In genomic region chr6:138499303-138499991, GRCh38 we compare ENCODE assay signal across 9 cellular contexts. TPM values are rescaled to one million over a fixed set of nuclear protein-coding genes. Genes with fewer than 3 reads are reported as not detected.
DNase-seq lines count a peak whose midpoint lies in the region; ATAC-seq, FAIRE-seq and TF ChIP-seq lines count a peak whose summit lies in the region.
"Had no signal": no experiment of that assay in that cellular context is flagged by ENCODE, and none has a peak within 500 bp of the region (broad histone marks: within the 10 kb centered on the region; RNA-seq: fewer than 3 reads in every experiment).

TSS of gene NHSL1 (minus strand) at chr6:138499494. CDS start at chr6:138499290, 204 bp downstream.

- ATAC-seq in GM19452 (IDR thresholded peaks at IDR 0.05; ENCODE audit: unreplicated experiment) (peak; percentile 93), HG03457 (IDR thresholded peaks at IDR 0.05; ENCODE audit: unreplicated experiment) (peak; percentile 88), activated B cell treated with CpG ODN at 0.5 μM for 24 hours (ENCODE audit: low read depth) (peak; percentile 94)

- peaks cover 0 to 14% (median 9%) of the 10 kb centered on the region in 11 experiments; a peak in 12 of 22 replicates for H3K9me3 ChIP-seq in BLaER1 treated with 17β-estradiol and CSF1 and Interleukin-3, amounts not matched to agents 10 nM and 100 nM (replicated peaks in 1 of 11)
- H3K9me3 ChIP-seq in keratinocyte (ENCODE audit: control insufficient read depth, low read depth, low read length) (peaks cover 2% of the 10 kb centered on the region), suprapubic skin (no peaks in the 10 kb centered on the region)
- no peaks in the 10 kb centered on the region for H3K9me3 ChIP-seq in CD8-positive, alpha-beta memory T cell (ENCODE audit: low read length)

- no peak for DNase-seq in activated B cell treated with CpG ODN at 0.5 μM for 24 hours
- no peak for DNase-seq in keratinocyte (ENCODE audit: low read depth, low spot score)
- DNase-seq in suprapubic skin (ENCODE audit: low spot score in 2 of 2), result no peak
- no peak for DNase-seq in SHP77 (lab: John Stamatoyannopoulos, UW)
- DNase-seq in CD8-positive, alpha-beta memory T cell, result no peak

- TF ChIP-seq CTCF in activated B cell treated with CpG ODN at 0.5 μM for 24 hours (IDR thresholded peaks at IDR 0.05), result no peak
- no peak for TF ChIP-seq CTCF in keratinocyte (optimal IDR thresholded peaks at IDR 0.05 in 1 of 3, IDR thresholded peaks at IDR 0.05 in 1 of 3, conservative IDR thresholded peaks at IDR 0.05 in 1 of 3; ENCODE audit: extremely low read depth in 1 of 3, insufficient read depth in 2 of 3, low read length in 3 of 3)
- no peak for TF ChIP-seq CTCF in suprapubic skin (IDR thresholded peaks at IDR 0.05)

- H3K27ac ChIP-seq in BLaER1 treated with 17β-estradiol and CSF1 and Interleukin-3, amounts not matched to agents 10 nM and 100 nM, result peak within 1 kb of the TSS in 10 of 11 experiments; percentile 47 to 75 (median 61); a peak in 20 of 22 replicates
- peak within 1 kb of the TSS; percentile 81 for H3K27ac ChIP-seq in keratinocyte (ENCODE audit: control insufficient read depth, insufficient read depth, low read length)
- no peak within 1 kb of the TSS for H3K27ac ChIP-seq in suprapubic skin
- H3K27ac ChIP-seq in CD8-positive, alpha-beta memory T cell (ENCODE audit: low read depth, low read length), result no peak within 1 kb of the TSS

- TF ChIP-seq EP300 in suprapubic skin (IDR thresholded peaks at IDR 0.05), result no peak

- dilution Hi-C loops in keratinocyte (cut with MboI; ENCODE audit: extremely low pct_ligation_motif_present, low sequenced_read_pairs), result no loop called here

- peak within 1 kb of the TSS; percentile 39 to 72 (median 64); a peak in 20 of 22 replicates for H3K9ac ChIP-seq in BLaER1 treated with 17β-estradiol and CSF1 and Interleukin-3, amounts not matched to agents 10 nM and 100 nM
- H3K9ac ChIP-seq in keratinocyte (ENCODE audit: control insufficient read depth, extremely low read depth, insufficient read depth, low read length), result peak within 1 kb of the TSS; percentile 72

- peak within 1 kb of the TSS; percentile 17 for H2AFZ ChIP-seq in keratinocyte (ENCODE audit: control insufficient read depth, low read length)

- peak within 1 kb of the TSS; percentile 67 to 93 (median 80) for H3K4me2 ChIP-seq in BLaER1 treated with 17β-estradiol and CSF1 and Interleukin-3, amounts not matched to agents 10 nM and 100 nM
- peak within 1 kb of the TSS; percentile 99 for H3K4me2 ChIP-seq in keratinocyte (ENCODE audit: control insufficient read depth, extremely low read depth, insufficient read depth, low read depth, low read length)

- POLR2A ChIA-PET in activated B cell treated with CpG ODN at 0.5 μM for 24 hours (lab: Charles Lee), result interaction anchor here (0.6 to 0.7 kb wide), 2 partner anchors 43 to 44 kb away, joined by 4 to 5 read pairs; no protein-coding TSS in a partner anchor
- POLR2A ChIA-PET in CD8-positive, alpha-beta memory T cell (lab: Charles Lee), result no interaction called here

- no peak for TF ChIP-seq POLR2A in suprapubic skin (IDR thresholded peaks at IDR 0.05)

- H3K36me3 ChIP-seq in BLaER1 treated with 17β-estradiol and CSF1 and Interleukin-3, amounts not matched to agents 10 nM and 100 nM, result peaks cover 0 to 22% (median 17%) of the 10 kb centered on the region in 11 experiments; a peak in 15 of 22 replicates
- H3K36me3 ChIP-seq in keratinocyte (ENCODE audit: control insufficient read depth in 2 of 2, extremely low read depth in 1 of 2, insufficient read depth in 2 of 2, low read length in 2 of 2), result peaks cover 0 to 6% of the 10 kb centered on the region in 2 experiments
- no peaks in the 10 kb centered on the region for H3K36me3 ChIP-seq in suprapubic skin
- H3K36me3 ChIP-seq in CD8-positive, alpha-beta memory T cell (ENCODE audit: insufficient read depth, low read length), result no peaks in the 10 kb centered on the region

- H3K4me3 Mint-ChIP-seq in activated B cell treated with CpG ODN at 0.5 μM for 24 hours, result peak within 1 kb of the TSS; percentile 79
- H3K4me3 Mint-ChIP-seq in CD8-positive, alpha-beta memory T cell, result no peak within 1 kb of the TSS

- peaks cover 41% of the 10 kb centered on the region for H3K79me2 ChIP-seq in keratinocyte (ENCODE audit: control insufficient read depth, insufficient read depth, low read length)

- intact Hi-C loops in activated B cell treated with CpG ODN at 0.5 μM for 24 hours (cut with micrococcal nuclease), result loop anchor here (2.0 kb wide), 1 partner anchor 43 kb away; no protein-coding TSS in a partner anchor

- peaks cover 19% of the 10 kb centered on the region for H3K4me1 Mint-ChIP-seq in activated B cell treated with CpG ODN at 0.5 μM for 24 hours
- H3K4me1 Mint-ChIP-seq in CD8-positive, alpha-beta memory T cell, result peaks cover 0 to 2% (median 0%) of the 10 kb centered on the region in 3 donors

- CTCF ChIA-PET in activated B cell treated with CpG ODN at 0.5 μM for 24 hours (lab: Charles Lee), result interaction anchor here (1.8 kb wide), 1 partner anchor 19 kb away, joined by 6 read pairs; no protein-coding TSS in a partner anchor
- CTCF ChIA-PET in CD8-positive, alpha-beta memory T cell (lab: Charles Lee), result interaction anchor here (2.3 kb wide), 1 partner anchor 10 kb away, joined by 7 read pairs; no protein-coding TSS in a partner anchor

- no peaks in the 10 kb centered on the region for H3K9me3 Mint-ChIP-seq in activated B cell treated with CpG ODN at 0.5 μM for 24 hours
- no peaks in the 10 kb centered on the region for H3K9me3 Mint-ChIP-seq in CD8-positive, alpha-beta memory T cell

- H3K4me1 ChIP-seq in BLaER1 treated with 17β-estradiol and CSF1 and Interleukin-3, amounts not matched to agents 10 nM and 100 nM, result peaks cover 34 to 53% (median 48%) of the 10 kb centered on the region in 10 experiments
- H3K4me1 ChIP-seq in keratinocyte (ENCODE audit: control insufficient read depth, extremely low read depth, insufficient read depth, low read length) (peaks cover 31% of the 10 kb centered on the region), suprapubic skin (peaks cover 28% of the 10 kb centered on the region)
- no peaks in the 10 kb centered on the region for H3K4me1 ChIP-seq in CD8-positive, alpha-beta memory T cell (ENCODE audit: insufficient read depth, low read length)

- H3K9me1 ChIP-seq in keratinocyte (ENCODE audit: control insufficient read depth, extremely low read depth, insufficient read depth, low read length), result no peaks in the 10 kb centered on the region

- no peaks in the 10 kb centered on the region for H4K20me1 ChIP-seq in BLaER1 treated with 17β-estradiol and CSF1 and Interleukin-3, amounts not matched to agents 10 nM and 100 nM
- H4K20me1 ChIP-seq in keratinocyte (ENCODE audit: control insufficient read depth, extremely low read depth, insufficient read depth, low read length), result no peaks in the 10 kb centered on the region

- H3K27me3 ChIP-seq in BLaER1 treated with 17β-estradiol and CSF1 and Interleukin-3, amounts not matched to agents 10 nM and 100 nM, result no peaks in the 10 kb centered on the region
- H3K27me3 ChIP-seq in keratinocyte (ENCODE audit: control insufficient read depth, extremely low read depth, insufficient read depth, low read length), result no peaks in the 10 kb centered on the region
- no peaks in the 10 kb centered on the region for H3K27me3 ChIP-seq in suprapubic skin
- no peaks in the 10 kb centered on the region for H3K27me3 ChIP-seq in CD8-positive, alpha-beta memory T cell (ENCODE audit: insufficient read depth, low read length, poor library complexity, severe bottlenecking)

- 31% methylated on average over 8 of the region's 8 CpGs for WGBS in suprapubic skin

- peaks cover 5% of the 10 kb centered on the region for H3K27me3 Mint-ChIP-seq in activated B cell treated with CpG ODN at 0.5 μM for 24 hours
- peaks cover 11 to 30% of the 10 kb centered on the region in 2 donors for H3K27me3 Mint-ChIP-seq in CD8-positive, alpha-beta memory T cell

- peak within 1 kb of the TSS; percentile 39 to 66 (median 55); a peak in 19 of 20 replicates for H3K4me3 ChIP-seq in BLaER1 treated with 17β-estradiol and CSF1 and Interleukin-3, amounts not matched to agents 10 nM and 100 nM
- H3K4me3 ChIP-seq in keratinocyte (ENCODE audit: control insufficient read depth in 2 of 3, extremely low read depth in 1 of 3, insufficient read depth in 2 of 3, low read depth in 1 of 3, low read length in 3 of 3) (peak within 1 kb of the TSS; percentile 38 to 83 (median 68)), suprapubic skin (peak within 1 kb of the TSS; percentile 2)
- H3K4me3 ChIP-seq in CD8-positive, alpha-beta memory T cell (ENCODE audit: low read length), result no peak within 1 kb of the TSS

- peak within 1 kb of the TSS; percentile 55 for H3K27ac Mint-ChIP-seq in activated B cell treated with CpG ODN at 0.5 μM for 24 hours
- H3K27ac Mint-ChIP-seq in CD8-positive, alpha-beta memory T cell, result peak within 1 kb of the TSS in 1 of 8 donors; percentile 8

- FAIRE-seq in keratinocyte (lab: Jason Lieb, UNC), result peak; percentile 97
- FAIRE-seq: colon had no signal

- no peaks in the 10 kb centered on the region for H3K36me3 Mint-ChIP-seq in activated B cell treated with CpG ODN at 0.5 μM for 24 hours (ENCODE audit: low read depth)
- no peaks in the 10 kb centered on the region for H3K36me3 Mint-ChIP-seq in CD8-positive, alpha-beta memory T cell

RNA-seq across cellular contexts. Expression of gene NHSL1, which starts in this region (rescaled TPM):
- 1.0 and 1.4 TPM in 2 replicates for total RNA-seq in activated B cell treated with CpG ODN at 0.5 μM for 24 hours
- 8.5 to 28.1 TPM (median 11.8 TPM) in 3 replicates for polyA plus RNA-seq in keratinocyte
- 7.0 TPM for polyA plus RNA-seq in keratinocyte (2011; ENCODE audit: low read depth)
- polyA plus RNA-seq in keratinocyte (2011; cell fraction: cytosol; rRNA removed), result 10.9 and 11.5 TPM in 2 replicates
- 41.8 and 45.0 TPM in 2 replicates for polyA plus RNA-seq in keratinocyte (2011; cell fraction: nucleus; rRNA removed)
- 14.3 and 18.7 TPM in 2 replicates for polyA plus RNA-seq in keratinocyte (2012; ENCODE audit: low replicate concordance)
- polyA minus RNA-seq in keratinocyte, result 46.0 to 90.2 TPM (median 66.3 TPM) in 3 replicates
- 22.4 TPM for polyA minus RNA-seq in keratinocyte (2011; cell fraction: cytosol; rRNA and poly(A)+ RNA removed)
- polyA minus RNA-seq in keratinocyte (2011; cell fraction: nucleus; rRNA and poly(A)+ RNA removed), result 45.9 and 95.6 TPM in 2 replicates
- total RNA-seq in suprapubic skin, result 100 to 1,000 TPM in 1 of 4 donors, 10 to 100 TPM in 3; 62.6 to 105 (median 79.8) TPM
- total RNA-seq in CD8-positive, alpha-beta memory T cell, result under 1 TPM; 0.71 to 0.72 TPM
- not detected for polyA plus RNA-seq in CD8-positive, alpha-beta memory T cell

Comparison
In these comparisons a context has a peak if more than half of its experiments do, and no peak if none do; other contexts are left out.
1. RNA of gene NHSL1 (total RNA-seq): 62.6 to 105 TPM in suprapubic skin; 1.0 to 1.4 TPM in activated B cell treated with CpG ODN at 0.5 μM for 24 hours and 0.71 to 0.72 TPM in CD8-positive, alpha-beta memory T cell; every median in the first group is over 10 times any median in the second.
2. H3K27ac ChIP-seq: peak in BLaER1 treated with 17β-estradiol and CSF1 and Interleukin-3, amounts not matched to agents 10 nM and 100 nM (10 of 11) and keratinocyte (single experiment); none in suprapubic skin (single experiment) and CD8-positive, alpha-beta memory T cell (single experiment).
3. Peak in every context shown above with its lines, with median percentiles within 50 percentile points of each other: ATAC-seq.